21 cellular contexts compared by ENCODE assay signal in the genomic region with DNA sequence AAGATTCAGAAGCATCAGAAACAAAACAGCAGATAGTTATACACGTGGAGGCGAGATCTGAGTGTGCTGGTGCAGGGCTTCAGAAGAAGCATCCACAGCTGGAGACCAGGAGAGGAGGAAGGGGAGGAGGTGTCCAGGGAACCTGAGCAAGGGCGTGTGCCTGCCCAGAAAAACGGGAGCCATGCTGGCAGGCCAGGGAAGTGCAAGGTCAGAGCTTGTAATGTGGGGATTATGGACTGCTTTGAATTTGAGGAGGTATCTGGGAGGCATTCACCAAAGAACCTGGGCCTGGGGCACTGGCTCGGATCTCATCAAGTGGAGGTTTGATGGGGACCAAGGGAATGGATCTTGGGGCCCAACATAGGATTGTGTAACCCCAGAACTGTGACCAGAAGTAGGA. TPM values are rescaled to one million over a fixed set of nuclear protein-coding genes. Genes with fewer than 3 reads are reported as not detected.
DNase-seq lines count a peak whose midpoint lies in the region; ATAC-seq and TF ChIP-seq lines count a peak whose summit lies in the region.
"Had no signal": no experiment of that assay in that cellular context is flagged by ENCODE, and none has a peak within 500 bp of the region (broad histone marks: within the 10 kb centered on the region; RNA-seq: fewer than 3 reads in every experiment).

No MANE protein-coding gene starts in this region.

- no peak overlapping the region for H3K4me3 Mint-ChIP-seq in activated CD4-positive, alpha-beta T cell treated with anti-CD3 and anti-CD28 coated beads for 36 hours
- H3K4me3 Mint-ChIP-seq in CD8-positive, alpha-beta T cell: peak overlapping the region; percentile 21
- peak overlapping the region; percentile 65 for H3K4me3 Mint-ChIP-seq in activated naive CD8-positive, alpha-beta T cell
- peak overlapping the region; percentile 19 for H3K4me3 Mint-ChIP-seq in natural killer cell treated with Interleukin-12 subunit alpha and Interleukin-12 subunit beta and Interleukin-15 and Interleukin-18, amount 100 ng/mL, for 72 hours
- H3K4me3 Mint-ChIP-seq: mesothelial cell of epicardium, nephron progenitor cell had no signal

- H3K27ac Mint-ChIP-seq in activated CD4-positive, alpha-beta T cell treated with anti-CD3 and anti-CD28 coated beads for 36 hours: peak overlapping the region; percentile 44
- peak overlapping the region; percentile 90 for H3K27ac Mint-ChIP-seq in CD8-positive, alpha-beta T cell
- H3K27ac Mint-ChIP-seq in activated naive CD8-positive, alpha-beta T cell: peak overlapping the region; percentile 70
- peak overlapping the region; percentile 10 to 36 for H3K27ac Mint-ChIP-seq in natural killer cell treated with Interleukin-12 subunit alpha and Interleukin-12 subunit beta and Interleukin-15 and Interleukin-18, amount 100 ng/mL, for 72 hours
- H3K27ac Mint-ChIP-seq: mesothelial cell of epicardium, nephron progenitor cell had no signal

- peaks cover 51% of the 10 kb centered on the region for H3K36me3 ChIP-seq in CD8-positive, alpha-beta T cell (ENCODE audit: insufficient read depth, low read length)
- H3K36me3 ChIP-seq: tibial artery had no signal

- H3K4me3 ChIP-seq in CD8-positive, alpha-beta T cell (ENCODE audit: low read depth, low read length): no peak overlapping the region
- no peak overlapping the region for H3K4me3 ChIP-seq in dorsolateral prefrontal cortex
- H3K4me3 ChIP-seq: left lung, tibial artery had no signal

- TF ChIP-seq CTCF in CD8-positive, alpha-beta T cell (IDR thresholded peaks at IDR 0.05): no peak
- TF ChIP-seq CTCF in foreskin keratinocyte (conservative IDR thresholded peaks at IDR 0.05) (no peak), dorsolateral prefrontal cortex (IDR thresholded peaks at IDR 0.05 in 54 of 56, conservative IDR thresholded peaks at IDR 0.05 in 2 of 56; ENCODE audit: low read depth in 1 of 56, partially characterized antibody in 56 of 56) (no peak)

- H3K4me1 ChIP-seq in CD8-positive, alpha-beta T cell (ENCODE audit: insufficient read depth, low read length): peaks cover 60% of the 10 kb centered on the region
- no peaks in the 10 kb centered on the region for H3K4me1 ChIP-seq in foreskin keratinocyte

- ATAC-seq in activated CD4-positive, alpha-beta T cell treated with anti-CD3 and anti-CD28 coated beads for 36 hours: no peak
- no peak for ATAC-seq in CD8-positive, alpha-beta T cell
- ATAC-seq in natural killer cell treated with Interleukin-12 subunit alpha and Interleukin-12 subunit beta and Interleukin-15 and Interleukin-18, amount 100 ng/mL, for 72 hours: no peak
- no peak for ATAC-seq in foreskin keratinocyte

- H3K27me3 Mint-ChIP-seq in activated CD4-positive, alpha-beta T cell treated with anti-CD3 and anti-CD28 coated beads for 36 hours: no peaks in the 10 kb centered on the region
- H3K27me3 Mint-ChIP-seq in CD8-positive, alpha-beta T cell (ENCODE audit: low read depth): no peaks in the 10 kb centered on the region
- H3K27me3 Mint-ChIP-seq in activated naive CD8-positive, alpha-beta T cell: no peaks in the 10 kb centered on the region
- no peaks in the 10 kb centered on the region for H3K27me3 Mint-ChIP-seq in natural killer cell treated with Interleukin-12 subunit alpha and Interleukin-12 subunit beta and Interleukin-15 and Interleukin-18, amount 100 ng/mL, for 72 hours

- intact Hi-C loops in activated CD4-positive, alpha-beta T cell treated with anti-CD3 and anti-CD28 coated beads for 36 hours (cut with DNase I, micrococcal nuclease): no loop called here
- intact Hi-C loops in CD8-positive, alpha-beta T cell (cut with DNase I, micrococcal nuclease): no loop called here
- intact Hi-C loops in dorsolateral prefrontal cortex (cut with DNase I): loop anchor here in 1 of 2 donors (5.0 kb wide), 1 partner anchor 34 kb away; no protein-coding TSS in a partner anchor

- peaks cover 75% of the 10 kb centered on the region for H3K36me3 Mint-ChIP-seq in activated CD4-positive, alpha-beta T cell treated with anti-CD3 and anti-CD28 coated beads for 36 hours (ENCODE audit: low read depth)
- peaks cover 78% of the 10 kb centered on the region for H3K36me3 Mint-ChIP-seq in CD8-positive, alpha-beta T cell
- peaks cover 6% of the 10 kb centered on the region for H3K36me3 Mint-ChIP-seq in activated naive CD8-positive, alpha-beta T cell
- H3K36me3 Mint-ChIP-seq in natural killer cell treated with Interleukin-12 subunit alpha and Interleukin-12 subunit beta and Interleukin-15 and Interleukin-18, amount 100 ng/mL, for 72 hours: peaks cover 29% of the 10 kb centered on the region

- H3K4me1 Mint-ChIP-seq in activated CD4-positive, alpha-beta T cell treated with anti-CD3 and anti-CD28 coated beads for 36 hours: peaks cover 69% of the 10 kb centered on the region
- H3K4me1 Mint-ChIP-seq in CD8-positive, alpha-beta T cell (ENCODE audit: low read depth): peaks cover 86% of the 10 kb centered on the region
- H3K4me1 Mint-ChIP-seq in activated naive CD8-positive, alpha-beta T cell (ENCODE audit: low read depth): peaks cover 73% of the 10 kb centered on the region
- peaks cover 52 to 60% of the 10 kb centered on the region in 2 donors for H3K4me1 Mint-ChIP-seq in natural killer cell treated with Interleukin-12 subunit alpha and Interleukin-12 subunit beta and Interleukin-15 and Interleukin-18, amount 100 ng/mL, for 72 hours (ENCODE audit: low read depth in 2 of 2)
- H3K4me1 Mint-ChIP-seq: mesothelial cell of epicardium had no signal

- no peaks in the 10 kb centered on the region for H3K9me3 Mint-ChIP-seq in activated CD4-positive, alpha-beta T cell treated with anti-CD3 and anti-CD28 coated beads for 36 hours (ENCODE audit: low read depth)
- H3K9me3 Mint-ChIP-seq in CD8-positive, alpha-beta T cell: no peaks in the 10 kb centered on the region
- no peaks in the 10 kb centered on the region for H3K9me3 Mint-ChIP-seq in activated naive CD8-positive, alpha-beta T cell (ENCODE audit: low read depth)
- no peaks in the 10 kb centered on the region for H3K9me3 Mint-ChIP-seq in natural killer cell treated with Interleukin-12 subunit alpha and Interleukin-12 subunit beta and Interleukin-15 and Interleukin-18, amount 100 ng/mL, for 72 hours
- H3K9me3 Mint-ChIP-seq: mesothelial cell of epicardium, nephron progenitor cell had no signal

- POLR2A ChIA-PET in activated CD4-positive, alpha-beta T cell treated with anti-CD3 and anti-CD28 coated beads for 36 hours (lab: Charles Lee): no interaction called here
- POLR2A ChIA-PET in CD8-positive, alpha-beta T cell (lab: Charles Lee): no interaction called here

- no peaks in the 10 kb centered on the region for H3K27me3 ChIP-seq in CD8-positive, alpha-beta T cell (ENCODE audit: insufficient read depth, low read length)
- H3K27me3 ChIP-seq in foreskin keratinocyte (no peaks in the 10 kb centered on the region), dorsolateral prefrontal cortex (no peaks in the 10 kb centered on the region)
- H3K27me3 ChIP-seq: left lung, tibial artery had no signal

- H3K9me3 ChIP-seq in CD8-positive, alpha-beta T cell (ENCODE audit: low read length): no peaks in the 10 kb centered on the region
- H3K9me3 ChIP-seq: Caco-2, left lung, tibial artery had no signal

- H3K27ac ChIP-seq in CD8-positive, alpha-beta T cell (ENCODE audit: low read depth, low read length): no peak overlapping the region
- H3K27ac ChIP-seq in foreskin keratinocyte (no peak overlapping the region), dorsolateral prefrontal cortex (no peak overlapping the region)
- H3K27ac ChIP-seq: tibial artery had no signal

- DNase-seq in activated CD4-positive, alpha-beta T cell treated with anti-CD3 and anti-CD28 coated beads for 36 hours: no peak
- no peak for DNase-seq in activated CD4-positive, alpha-beta T cell treated with anti-CD3 and anti-CD28 coated beads, Interleukin-2, amount 50 U/mL, for 1 hour
- no peak for DNase-seq in CD8-positive, alpha-beta T cell
- no peak for DNase-seq in natural killer cell treated with Interleukin-12 subunit alpha and Interleukin-12 subunit beta and Interleukin-15 and Interleukin-18, amount 100 ng/mL, for 72 hours (ENCODE audit: low spot score)
- no peak for DNase-seq in stimulated activated CD4-positive, alpha-beta T cell treated with anti-CD3 and anti-CD28 coated beads, Interleukin-15, amount 100 ng/mL, for 24 hours
- no peak for DNase-seq in foreskin keratinocyte
- no peak for DNase-seq in dorsolateral prefrontal cortex
- DNase-seq: 8988T; Caco-2; DMS79 treated with DMSO at 0.1 percent for 48 hours; KBM-7; NCI-H2171 treated with DMSO at 0.1 percent for 48 hours; NCI-H69; nephron progenitor cell; stimulated activated CD4-positive, alpha-beta T cell treated with anti-CD3 and anti-CD28 coated beads, Interleukin-2, amount 100 ng/mL, for 24 hours; stimulated activated naive CD4-positive, alpha-beta T cell treated with Interleukin-2 at 50 U/mL for 16 hours; tibial artery had no signal

- CTCF ChIA-PET in activated CD4-positive, alpha-beta T cell treated with anti-CD3 and anti-CD28 coated beads for 36 hours (lab: Charles Lee): no interaction called here
- CTCF ChIA-PET in CD8-positive, alpha-beta T cell (lab: Charles Lee): interaction anchor here (1.6 to 10.4 kb wide), 3 partner anchors 11 to 50 kb away, joined by 4 to 110 read pairs (median 8); partner anchors contain the start of gene PSD4

RNA-seq across cellular contexts. Expression of gene PSD4, which starts 12.7 kb away (rescaled TPM):
- total RNA-seq in activated CD4-positive, alpha-beta T cell treated with anti-CD3 and anti-CD28 coated beads for 36 hours: 100 to 1,000 TPM; 232 to 274 TPM
- total RNA-seq in CD8-positive, alpha-beta T cell: 10 to 100 TPM; 80.6 to 86.2 TPM
- total RNA-seq in natural killer cell treated with Interleukin-12 subunit alpha and Interleukin-12 subunit beta and Interleukin-15 and Interleukin-18, amount 100 ng/mL, for 72 hours: 100 to 1,000 TPM; 299 to 305 TPM
- total RNA-seq in foreskin keratinocyte: 34.4 and 38.2 TPM in 2 replicates
- polyA plus RNA-seq in foreskin keratinocyte: 22.8 and 24.8 TPM in 2 replicates
- 10 to 100 TPM in 53 of 120 experiments, 1 to 10 TPM in 67; 3.3 to 18.7 (median 9.3) TPM for total RNA-seq in dorsolateral prefrontal cortex

RNA-seq across cellular contexts. Expression of gene IL1RN, which starts 59.0 kb away (rescaled TPM):
- total RNA-seq in activated CD4-positive, alpha-beta T cell treated with anti-CD3 and anti-CD28 coated beads for 36 hours: 1 to 10 TPM; 4.6 to 4.8 TPM
- total RNA-seq in CD8-positive, alpha-beta T cell: not detected
- 1 to 10 TPM; 3.3 to 3.7 TPM for total RNA-seq in natural killer cell treated with Interleukin-12 subunit alpha and Interleukin-12 subunit beta and Interleukin-15 and Interleukin-18, amount 100 ng/mL, for 72 hours
- total RNA-seq in foreskin keratinocyte (20.8 and 28.9 TPM in 2 replicates), dorsolateral prefrontal cortex (1 to 10 TPM in 14 of 120 experiments, under 1 TPM in 34, not detected in 72; 0.23 to 4.3 (median 0.61) TPM)
- polyA plus RNA-seq in foreskin keratinocyte: 20.4 and 29.6 TPM in 2 replicates
- total RNA-seq: Caco-2, mesothelial cell of epicardium, SK-MEL-5 had no signal

Comparison
In these comparisons a context has a peak if more than half of its experiments do, and no peak if none do; other contexts are left out.
1. H3K27ac Mint-ChIP-seq: peak in every context shown above with its lines; median percentile 90 in CD8-positive, alpha-beta T cell; 70 in activated naive CD8-positive, alpha-beta T cell; 44 in activated CD4-positive, alpha-beta T cell treated with anti-CD3 and anti-CD28 coated beads for 36 hours; 23 in natural killer cell treated with Interleukin-12 subunit alpha and Interleukin-12 subunit beta and Interleukin-15 and Interleukin-18, amount 100 ng/mL, for 72 hours.